ENCODE assay signal across 2 cellular contexts in the genomic region with DNA sequence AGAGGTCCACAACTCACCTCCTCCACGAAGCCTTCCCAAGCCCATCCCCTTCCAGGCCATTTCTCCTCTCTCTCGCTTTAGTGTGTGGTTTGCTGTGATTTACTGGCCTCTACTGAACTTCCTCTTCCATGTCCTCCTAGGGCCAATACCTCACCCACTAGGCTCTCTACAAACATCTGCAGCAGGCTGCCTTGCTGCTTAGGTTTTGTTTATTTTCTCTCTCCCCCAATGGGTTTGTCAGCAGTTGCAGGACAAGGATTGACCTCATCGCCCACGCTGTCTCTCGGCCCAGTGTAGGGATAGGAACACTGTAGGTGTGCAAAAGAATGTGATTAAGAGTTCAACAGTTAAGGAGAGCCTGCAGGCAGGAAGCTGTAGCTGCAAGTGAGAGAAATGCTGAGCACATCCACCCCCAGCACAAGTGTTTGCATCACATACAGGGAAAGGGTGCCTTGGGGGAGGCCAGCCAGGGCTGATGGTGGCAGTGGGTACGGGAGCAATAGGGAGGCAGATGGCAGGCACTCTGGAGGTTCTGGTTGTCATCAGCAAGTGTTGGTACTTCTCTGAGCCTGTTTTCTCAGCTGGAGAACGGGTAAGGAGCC.
TF ChIP-seq lines count a peak whose summit lies in the region.

No MANE protein-coding gene starts in this region.

TF ChIP-seq in GM12878, 131 proteins besides CTCF, POLR2A, EP300 and RAD21:
- TF ChIP-seq, protein P1, sequence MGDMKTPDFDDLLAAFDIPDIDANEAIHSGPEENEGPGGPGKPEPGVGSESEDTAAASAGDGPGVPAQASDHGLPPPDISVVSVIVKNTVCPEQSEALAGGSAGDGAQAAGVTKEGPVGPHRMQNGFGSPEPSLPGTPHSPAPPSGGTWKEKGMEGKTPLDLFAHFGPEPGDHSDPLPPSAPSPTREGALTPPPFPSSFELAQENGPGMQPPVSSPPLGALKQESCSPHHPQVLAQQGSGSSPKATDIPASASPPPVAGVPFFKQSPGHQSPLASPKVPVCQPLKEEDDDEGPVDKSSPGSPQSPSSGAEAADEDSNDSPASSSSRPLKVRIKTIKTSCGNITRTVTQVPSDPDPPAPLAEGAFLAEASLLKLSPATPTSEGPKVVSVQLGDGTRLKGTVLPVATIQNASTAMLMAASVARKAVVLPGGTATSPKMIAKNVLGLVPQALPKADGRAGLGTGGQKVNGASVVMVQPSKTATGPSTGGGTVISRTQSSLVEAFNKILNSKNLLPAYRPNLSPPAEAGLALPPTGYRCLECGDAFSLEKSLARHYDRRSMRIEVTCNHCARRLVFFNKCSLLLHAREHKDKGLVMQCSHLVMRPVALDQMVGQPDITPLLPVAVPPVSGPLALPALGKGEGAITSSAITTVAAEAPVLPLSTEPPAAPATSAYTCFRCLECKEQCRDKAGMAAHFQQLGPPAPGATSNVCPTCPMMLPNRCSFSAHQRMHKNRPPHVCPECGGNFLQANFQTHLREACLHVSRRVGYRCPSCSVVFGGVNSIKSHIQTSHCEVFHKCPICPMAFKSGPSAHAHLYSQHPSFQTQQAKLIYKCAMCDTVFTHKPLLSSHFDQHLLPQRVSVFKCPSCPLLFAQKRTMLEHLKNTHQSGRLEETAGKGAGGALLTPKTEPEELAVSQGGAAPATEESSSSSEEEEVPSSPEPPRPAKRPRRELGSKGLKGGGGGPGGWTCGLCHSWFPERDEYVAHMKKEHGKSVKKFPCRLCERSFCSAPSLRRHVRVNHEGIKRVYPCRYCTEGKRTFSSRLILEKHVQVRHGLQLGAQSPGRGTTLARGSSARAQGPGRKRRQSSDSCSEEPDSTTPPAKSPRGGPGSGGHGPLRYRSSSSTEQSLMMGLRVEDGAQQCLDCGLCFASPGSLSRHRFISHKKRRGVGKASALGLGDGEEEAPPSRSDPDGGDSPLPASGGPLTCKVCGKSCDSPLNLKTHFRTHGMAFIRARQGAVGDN (IDR thresholded peaks at IDR 0.05): no peak
- TF ChIP-seq MXI1 (IDR thresholded peaks at IDR 0.05; ENCODE audit: low read depth, low read length) (no peak), CREB1 (IDR thresholded peaks at IDR 0.05; ENCODE audit: low read depth) (no peak), SREBF2 (IDR thresholded peaks at IDR 0.05; ENCODE audit: low read length) (no peak), NRF1 (conservative IDR thresholded peaks at IDR 0.05; ENCODE audit: low read depth, low read length) (no peak), YY1 (IDR thresholded peaks at IDR 0.05; ENCODE audit: low read depth, low read length) (no peak)

TF ChIP-seq in HepG2, 621 proteins besides CTCF, POLR2A, EP300 and RAD21:
- TF ChIP-seq, protein P2, sequence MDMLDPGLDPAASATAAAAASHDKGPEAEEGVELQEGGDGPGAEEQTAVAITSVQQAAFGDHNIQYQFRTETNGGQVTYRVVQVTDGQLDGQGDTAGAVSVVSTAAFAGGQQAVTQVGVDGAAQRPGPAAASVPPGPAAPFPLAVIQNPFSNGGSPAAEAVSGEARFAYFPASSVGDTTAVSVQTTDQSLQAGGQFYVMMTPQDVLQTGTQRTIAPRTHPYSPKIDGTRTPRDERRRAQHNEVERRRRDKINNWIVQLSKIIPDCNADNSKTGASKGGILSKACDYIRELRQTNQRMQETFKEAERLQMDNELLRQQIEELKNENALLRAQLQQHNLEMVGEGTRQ (IDR thresholded peaks at IDR 0.05; ENCODE audit: low read depth, low read length): no peak
- TF ChIP-seq, protein P2 (CRISPR knock-in tag; IDR thresholded peaks at IDR 0.05; ENCODE audit: borderline replicate concordance): no peak
- TF ChIP-seq GFI1 (CRISPR knock-in tag; IDR thresholded peaks at IDR 0.05; ENCODE audit: borderline replicate concordance) (peak; percentile 95), JUN (CRISPR knock-in tag; IDR thresholded peaks at IDR 0.05) (peak; percentile 5; the same call in 1 of the 2 replicates), CCDC6 (CRISPR knock-in tag; IDR thresholded peaks at IDR 0.05) (no peak), SMC3 (IDR thresholded peaks at IDR 0.05; ENCODE audit: low read length) (0 out of 2 replicates have a peak, but pooled peaks have one; percentile 2), TBX2 (CRISPR knock-in tag; IDR thresholded peaks at IDR 0.05; ENCODE audit: borderline replicate concordance) (0 out of 2 replicates have a peak, but pooled peaks have one; percentile 13), HMG20B (CRISPR knock-in tag; conservative IDR thresholded peaks at IDR 0.05) (0 out of 2 replicates have a peak, but pooled peaks have one; percentile 71), FOSL2 (CRISPR knock-in tag; IDR thresholded peaks at IDR 0.05) (peak; percentile 18; the same call in 1 of the 2 replicates), MYNN (CRISPR knock-in tag; IDR thresholded peaks at IDR 0.05; ENCODE audit: low read depth) (no peak), FOXK1 (CRISPR knock-in tag; IDR thresholded peaks at IDR 0.05; ENCODE audit: borderline replicate concordance, low read depth) (no peak), RAD51 (IDR thresholded peaks at IDR 0.05; ENCODE audit: borderline replicate concordance) (no peak)
- TF ChIP-seq, protein P3, sequence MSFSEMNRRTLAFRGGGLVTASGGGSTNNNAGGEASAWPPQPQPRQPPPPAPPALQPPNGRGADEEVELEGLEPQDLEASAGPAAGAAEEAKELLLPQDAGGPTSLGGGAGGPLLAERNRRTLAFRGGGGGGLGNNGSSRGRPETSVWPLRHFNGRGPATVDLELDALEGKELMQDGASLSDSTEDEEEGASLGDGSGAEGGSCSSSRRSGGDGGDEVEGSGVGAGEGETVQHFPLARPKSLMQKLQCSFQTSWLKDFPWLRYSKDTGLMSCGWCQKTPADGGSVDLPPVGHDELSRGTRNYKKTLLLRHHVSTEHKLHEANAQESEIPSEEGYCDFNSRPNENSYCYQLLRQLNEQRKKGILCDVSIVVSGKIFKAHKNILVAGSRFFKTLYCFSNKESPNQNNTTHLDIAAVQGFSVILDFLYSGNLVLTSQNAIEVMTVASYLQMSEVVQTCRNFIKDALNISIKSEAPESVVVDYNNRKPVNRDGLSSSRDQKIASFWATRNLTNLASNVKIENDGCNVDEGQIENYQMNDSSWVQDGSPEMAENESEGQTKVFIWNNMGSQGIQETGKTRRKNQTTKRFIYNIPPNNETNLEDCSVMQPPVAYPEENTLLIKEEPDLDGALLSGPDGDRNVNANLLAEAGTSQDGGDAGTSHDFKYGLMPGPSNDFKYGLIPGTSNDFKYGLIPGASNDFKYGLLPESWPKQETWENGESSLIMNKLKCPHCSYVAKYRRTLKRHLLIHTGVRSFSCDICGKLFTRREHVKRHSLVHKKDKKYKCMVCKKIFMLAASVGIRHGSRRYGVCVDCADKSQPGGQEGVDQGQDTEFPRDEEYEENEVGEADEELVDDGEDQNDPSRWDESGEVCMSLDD (CRISPR knock-in tag; IDR thresholded peaks at IDR 0.05; ENCODE audit: borderline replicate concordance): no peak
